In the genomic region with DNA sequence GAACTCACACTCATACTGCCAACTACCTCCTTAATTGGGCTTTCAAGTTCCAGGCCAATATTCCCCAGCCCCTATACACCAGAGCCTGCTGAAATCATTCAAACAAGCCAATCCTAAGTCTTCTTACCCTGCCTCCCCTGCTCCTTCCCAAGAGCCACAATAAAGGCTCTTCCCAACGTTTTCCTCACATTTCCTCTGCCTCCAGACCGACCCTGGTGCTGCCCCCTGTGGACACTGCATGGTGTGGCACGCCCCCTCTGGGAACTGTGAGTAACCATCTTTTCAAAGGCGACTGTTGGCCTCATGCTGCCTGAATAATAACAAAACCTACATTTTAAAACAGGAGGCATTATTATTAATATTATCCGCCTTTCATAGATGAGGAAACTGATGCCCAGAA, we compare ENCODE assay signal across 1 cellular context.
TF ChIP-seq lines count a peak whose summit lies in the region.

No MANE protein-coding gene starts in this region.

TF ChIP-seq in GM12878, 131 proteins besides CTCF, POLR2A, EP300 and RAD21 (continued from another document):
- TF ChIP-seq, protein P1, sequence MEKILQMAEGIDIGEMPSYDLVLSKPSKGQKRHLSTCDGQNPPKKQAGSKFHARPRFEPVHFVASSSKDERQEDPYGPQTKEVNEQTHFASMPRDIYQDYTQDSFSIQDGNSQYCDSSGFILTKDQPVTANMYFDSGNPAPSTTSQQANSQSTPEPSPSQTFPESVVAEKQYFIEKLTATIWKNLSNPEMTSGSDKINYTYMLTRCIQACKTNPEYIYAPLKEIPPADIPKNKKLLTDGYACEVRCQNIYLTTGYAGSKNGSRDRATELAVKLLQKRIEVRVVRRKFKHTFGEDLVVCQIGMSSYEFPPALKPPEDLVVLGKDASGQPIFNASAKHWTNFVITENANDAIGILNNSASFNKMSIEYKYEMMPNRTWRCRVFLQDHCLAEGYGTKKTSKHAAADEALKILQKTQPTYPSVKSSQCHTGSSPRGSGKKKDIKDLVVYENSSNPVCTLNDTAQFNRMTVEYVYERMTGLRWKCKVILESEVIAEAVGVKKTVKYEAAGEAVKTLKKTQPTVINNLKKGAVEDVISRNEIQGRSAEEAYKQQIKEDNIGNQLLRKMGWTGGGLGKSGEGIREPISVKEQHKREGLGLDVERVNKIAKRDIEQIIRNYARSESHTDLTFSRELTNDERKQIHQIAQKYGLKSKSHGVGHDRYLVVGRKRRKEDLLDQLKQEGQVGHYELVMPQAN (conservative IDR thresholded peaks at IDR 0.05) = no peak
- no peak for TF ChIP-seq SREBF1 (IDR thresholded peaks at IDR 0.05; ENCODE audit: low read length)
- TF ChIP-seq SUZ12 (IDR thresholded peaks at IDR 0.05; ENCODE audit: unreplicated experiment) = no peak
- TF ChIP-seq, protein P2, sequence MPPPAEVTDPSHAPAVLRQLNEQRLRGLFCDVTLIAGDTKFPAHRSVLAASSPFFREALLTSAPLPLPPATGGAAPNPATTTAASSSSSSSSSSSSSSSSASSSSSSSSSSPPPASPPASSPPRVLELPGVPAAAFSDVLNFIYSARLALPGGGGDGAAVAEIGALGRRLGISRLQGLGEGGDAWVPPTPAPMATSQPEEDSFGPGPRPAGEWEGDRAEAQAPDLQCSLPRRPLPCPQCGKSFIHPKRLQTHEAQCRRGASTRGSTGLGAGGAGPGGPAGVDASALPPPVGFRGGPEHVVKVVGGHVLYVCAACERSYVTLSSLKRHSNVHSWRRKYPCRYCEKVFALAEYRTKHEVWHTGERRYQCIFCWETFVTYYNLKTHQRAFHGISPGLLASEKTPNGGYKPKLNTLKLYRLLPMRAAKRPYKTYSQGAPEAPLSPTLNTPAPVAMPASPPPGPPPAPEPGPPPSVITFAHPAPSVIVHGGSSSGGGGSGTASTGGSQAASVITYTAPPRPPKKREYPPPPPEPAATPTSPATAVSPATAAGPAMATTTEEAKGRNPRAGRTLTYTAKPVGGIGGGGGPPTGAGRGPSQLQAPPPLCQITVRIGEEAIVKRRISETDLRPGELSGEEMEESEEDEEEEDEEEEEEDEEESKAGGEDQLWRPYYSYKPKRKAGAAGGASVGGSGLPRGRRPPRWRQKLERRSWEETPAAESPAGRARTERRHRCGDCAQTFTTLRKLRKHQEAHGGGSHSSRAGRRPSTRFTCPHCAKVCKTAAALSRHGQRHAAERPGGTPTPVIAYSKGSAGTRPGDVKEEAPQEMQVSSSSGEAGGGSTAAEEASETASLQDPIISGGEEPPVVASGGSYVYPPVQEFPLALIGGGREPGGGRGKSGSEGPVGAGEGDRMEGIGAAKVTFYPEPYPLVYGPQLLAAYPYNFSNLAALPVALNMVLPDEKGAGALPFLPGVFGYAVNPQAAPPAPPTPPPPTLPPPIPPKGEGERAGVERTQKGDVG (CRISPR knock-in tag; IDR thresholded peaks at IDR 0.05) = no peak
- TF ChIP-seq, protein P3, sequence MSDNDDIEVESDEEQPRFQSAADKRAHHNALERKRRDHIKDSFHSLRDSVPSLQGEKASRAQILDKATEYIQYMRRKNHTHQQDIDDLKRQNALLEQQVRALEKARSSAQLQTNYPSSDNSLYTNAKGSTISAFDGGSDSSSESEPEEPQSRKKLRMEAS (IDR thresholded peaks at IDR 0.05; ENCODE audit: low read depth, low read length) = no peak
